8 cellular contexts compared by ENCODE assay signal in the genomic region with DNA sequence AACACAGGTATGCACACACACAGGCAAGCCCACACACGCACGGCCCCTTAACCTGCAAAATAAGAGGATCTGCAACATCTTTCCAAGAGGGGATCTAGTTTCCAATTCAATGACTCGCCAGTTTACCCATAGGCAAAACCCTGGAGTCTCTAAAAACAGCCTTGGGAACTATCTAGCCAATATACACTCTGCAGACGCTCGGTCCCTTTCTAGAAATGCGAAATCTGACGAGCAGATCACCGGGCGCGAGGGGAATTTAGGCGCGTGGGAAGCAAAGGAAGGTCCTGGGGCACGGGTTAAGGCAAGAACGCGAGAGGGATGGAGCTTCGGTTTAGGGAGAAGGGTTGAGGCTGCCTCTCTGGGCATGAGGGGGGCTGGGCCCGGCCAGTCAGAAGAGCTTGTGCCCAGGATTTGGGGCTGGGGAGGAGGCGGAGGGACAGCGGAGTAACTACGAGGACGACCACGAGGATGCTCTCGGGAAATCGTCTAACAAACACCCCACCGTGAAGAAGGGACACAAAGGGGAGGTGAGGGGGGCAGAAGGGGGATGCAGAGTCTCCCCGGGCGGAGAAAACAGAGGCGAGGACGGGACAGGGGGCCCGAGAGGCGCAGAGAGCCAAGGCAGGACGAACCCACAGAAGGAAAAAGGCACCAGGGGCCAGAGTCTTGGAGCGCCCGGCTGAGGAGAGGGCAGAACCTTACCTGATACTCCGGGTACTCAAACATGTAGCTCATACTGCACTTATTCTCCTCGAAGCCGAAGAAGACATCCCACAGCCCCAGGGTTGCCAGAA. TPM values are rescaled to one million over a fixed set of nuclear protein-coding genes. Genes with fewer than 3 reads are reported as not detected.
DNase-seq lines count a peak whose midpoint lies in the region; ATAC-seq and TF ChIP-seq lines count a peak whose summit lies in the region.

No MANE protein-coding gene starts in this region.

- H3K27ac Mint-ChIP-seq in natural killer cell treated with Interleukin-12 subunit alpha and Interleukin-12 subunit beta and Interleukin-15 and Interleukin-18, amount 100 ng/mL, for 72 hours: peak overlapping the region; percentile 84 to 87

- TF ChIP-seq POLR2A in upper lobe of left lung (IDR thresholded peaks at IDR 0.05): no peak

- H3K27me3 Mint-ChIP-seq in activated T-cell treated with anti-CD3 and anti-CD28 coated beads, Interleukin-2, amount 50 U/mL, for 4 hours (ENCODE audit: low read depth): no peaks in the 10 kb centered on the region
- H3K27me3 Mint-ChIP-seq in natural killer cell treated with Interleukin-12 subunit alpha and Interleukin-12 subunit beta and Interleukin-15 and Interleukin-18, amount 100 ng/mL, for 72 hours: peaks cover 0 to 3% of the 10 kb centered on the region in 2 donors

- ATAC-seq in GM18508 (IDR thresholded peaks at IDR 0.05; ENCODE audit: insufficient read depth, unreplicated experiment) (peak; percentile 22), HG02981 (IDR thresholded peaks at IDR 0.05; ENCODE audit: unreplicated experiment) (peak; percentile 25), upper lobe of left lung (ENCODE audit: low FRiP score in 2 of 2) (peak; percentile 35 to 59)
- peak; percentile 18 to 27 for ATAC-seq in activated T-cell treated with anti-CD3 and anti-CD28 coated beads, Interleukin-2, amount 50 U/mL, for 4 hours
- ATAC-seq in natural killer cell treated with Interleukin-12 subunit alpha and Interleukin-12 subunit beta and Interleukin-15 and Interleukin-18, amount 100 ng/mL, for 72 hours: peak in 1 of 2 donors; percentile 22

- no peaks in the 10 kb centered on the region for H3K36me3 Mint-ChIP-seq in activated T-cell treated with anti-CD3 and anti-CD28 coated beads, Interleukin-2, amount 50 U/mL, for 4 hours (ENCODE audit: insufficient read depth)
- peaks cover 14% of the 10 kb centered on the region for H3K36me3 Mint-ChIP-seq in natural killer cell treated with Interleukin-12 subunit alpha and Interleukin-12 subunit beta and Interleukin-15 and Interleukin-18, amount 100 ng/mL, for 72 hours

- H3K36me3 ChIP-seq in upper lobe of left lung: no peaks in the 10 kb centered on the region

- H3K27me3 ChIP-seq in upper lobe of left lung: no peaks in the 10 kb centered on the region

- no peaks in the 10 kb centered on the region for H3K9me3 Mint-ChIP-seq in activated T-cell treated with anti-CD3 and anti-CD28 coated beads, Interleukin-2, amount 50 U/mL, for 4 hours
- H3K9me3 Mint-ChIP-seq in natural killer cell treated with Interleukin-12 subunit alpha and Interleukin-12 subunit beta and Interleukin-15 and Interleukin-18, amount 100 ng/mL, for 72 hours: no peaks in the 10 kb centered on the region

- H3K4me3 ChIP-seq in fibroblast of mammary gland (ENCODE audit: control insufficient read depth, low read depth, low read length): peak overlapping the region; percentile 91
- peak overlapping the region; percentile 38 to 88 (median 70) for H3K4me3 ChIP-seq in upper lobe of left lung

- H3K4me1 Mint-ChIP-seq in activated T-cell treated with anti-CD3 and anti-CD28 coated beads, Interleukin-2, amount 50 U/mL, for 4 hours (ENCODE audit: low read depth): peaks cover 47% of the 10 kb centered on the region
- peaks cover 23 to 40% of the 10 kb centered on the region in 2 donors for H3K4me1 Mint-ChIP-seq in natural killer cell treated with Interleukin-12 subunit alpha and Interleukin-12 subunit beta and Interleukin-15 and Interleukin-18, amount 100 ng/mL, for 72 hours (ENCODE audit: low read depth in 2 of 2)

- DNase-seq in AG08396 (ENCODE audit: low spot score) (peak; percentile 47), NCI-H345 treated with DMSO at 0.1 percent for 48 hours (lab: John Stamatoyannopoulos, UW; ENCODE audit: unreplicated experiment) (peak; percentile 80), fibroblast of mammary gland (ENCODE audit: low read depth) (peak; percentile 29), upper lobe of left lung (peak; percentile 33 to 39)
- DNase-seq in activated T-cell treated with anti-CD3 and anti-CD28 coated beads, Interleukin-2, amount 50 U/mL, for 4 hours: peak; percentile 11
- no peak for DNase-seq in natural killer cell treated with Interleukin-12 subunit alpha and Interleukin-12 subunit beta and Interleukin-15 and Interleukin-18, amount 100 ng/mL, for 72 hours (ENCODE audit: low spot score)

- peak overlapping the region; percentile 81 to 89 (median 88) for H3K27ac ChIP-seq in upper lobe of left lung

- peak overlapping the region; percentile 99 for H3K4me3 Mint-ChIP-seq in activated T-cell treated with anti-CD3 and anti-CD28 coated beads, Interleukin-2, amount 50 U/mL, for 4 hours
- H3K4me3 Mint-ChIP-seq in natural killer cell treated with Interleukin-12 subunit alpha and Interleukin-12 subunit beta and Interleukin-15 and Interleukin-18, amount 100 ng/mL, for 72 hours: peak overlapping the region; percentile 96

- no peaks in the 10 kb centered on the region for H3K9me3 ChIP-seq in upper lobe of left lung

- peaks cover 4 to 15% (median 7%) of the 10 kb centered on the region in 4 donors for H3K4me1 ChIP-seq in upper lobe of left lung

- 0 to 1% methylated on average over 37 of the region's 37 CpGs for WGBS in upper lobe of left lung, 2 donors

- TF ChIP-seq CTCF in fibroblast of mammary gland (conservative IDR thresholded peaks at IDR 0.05; ENCODE audit: control insufficient read depth, insufficient read depth, low read depth, low read length) (no peak), upper lobe of left lung (IDR thresholded peaks at IDR 0.05) (no peak)

- no peak for TF ChIP-seq EP300 in upper lobe of left lung (IDR thresholded peaks at IDR 0.05)

RNA-seq across cellular contexts. Expression of gene PGAP1, which starts 0.5 kb away (rescaled TPM):
- total RNA-seq in activated T-cell treated with anti-CD3 and anti-CD28 coated beads, Interleukin-2, amount 50 U/mL, for 4 hours: 1 to 10 TPM; 5.7 to 7.5 (median 6.5) TPM
- total RNA-seq in natural killer cell treated with Interleukin-12 subunit alpha and Interleukin-12 subunit beta and Interleukin-15 and Interleukin-18, amount 100 ng/mL, for 72 hours: 10 to 100 TPM; 11.6 to 65.0 TPM
- 10 to 100 TPM in 4 of 6 donors, 1 to 10 TPM in 2; 4.2 to 15.5 (median 10.5) TPM for total RNA-seq in upper lobe of left lung
